ENCODE assay signal across 15 cellular contexts in the genomic region with DNA sequence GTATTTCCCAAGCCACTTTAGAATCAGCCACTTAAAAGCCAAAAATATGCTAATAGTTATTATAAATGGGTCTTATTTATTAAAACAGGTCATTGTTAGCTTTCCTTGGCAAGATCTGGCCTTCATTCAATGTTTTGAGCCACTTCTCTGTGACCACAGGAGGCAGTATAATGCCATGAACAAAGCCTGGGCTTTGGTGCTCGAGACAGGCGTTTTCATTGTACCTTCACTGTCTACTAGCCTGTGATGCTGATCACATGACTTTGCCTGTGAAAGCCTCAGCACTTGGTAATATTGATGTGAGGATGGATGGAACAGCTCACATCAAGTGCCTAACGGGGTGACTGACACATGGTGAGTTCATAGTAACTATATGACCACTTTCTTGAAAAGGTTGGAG.
DNase-seq lines count a peak whose midpoint lies in the region; ATAC-seq and TF ChIP-seq lines count a peak whose summit lies in the region.
"Had no signal": no experiment of that assay in that cellular context is flagged by ENCODE, and none has a peak within 500 bp of the region (broad histone marks: within the 10 kb centered on the region; RNA-seq: fewer than 3 reads in every experiment).

No MANE protein-coding gene starts in this region.

- peaks cover 1% of the 10 kb centered on the region for H3K9me3 ChIP-seq in aorta (ENCODE audit: control insufficient read depth, low read length)
- H3K9me3 ChIP-seq: SJCRH30 had no signal

- H3K27ac ChIP-seq in 22Rv1 = no peak overlapping the region
- H3K27ac ChIP-seq in aorta (ENCODE audit: low read depth in 1 of 2, low read length in 2 of 2) = no peak overlapping the region
- H3K27ac ChIP-seq: SJCRH30 had no signal

- 63 to 66% methylated on average over 3 of the region's 3 CpGs for WGBS in aorta, 2 donors

- H3K27me3 ChIP-seq in aorta (ENCODE audit: control insufficient read depth in 1 of 2, insufficient read depth in 2 of 2, low read length in 1 of 2) = no peaks in the 10 kb centered on the region
- H3K27me3 ChIP-seq: SJCRH30 had no signal

- H3K4me3 ChIP-seq in GM12865 (ENCODE audit: low read depth, low read length) (no peak overlapping the region), epithelial cell of proximal tubule (ENCODE audit: low read depth, low read length) (no peak overlapping the region), aorta (ENCODE audit: low read length in 2 of 2) (no peak overlapping the region)
- H3K4me3 ChIP-seq: SJCRH30 had no signal

- ATAC-seq in aorta (ENCODE audit: low FRiP score) (no peak), HG02623 (IDR thresholded peaks at IDR 0.05; ENCODE audit: unreplicated experiment) (no peak)
- no peak for ATAC-seq in stimulated activated naive CD8-positive, alpha-beta T cell treated with anti-CD3 and anti-CD28 coated beads, Interleukin-15, Interleukin-2, amounts not matched to agents 100 U/mL and 50 U/mL, for 24 hours
- ATAC-seq: activated CD8-positive, alpha-beta memory T cell treated with anti-CD3 and anti-CD28 coated beads, Interleukin-2, amount 10 ng/mL, durations not matched to agents 7 days and 5 days had no signal

- H3K36me3 ChIP-seq in aorta (ENCODE audit: control insufficient read depth in 1 of 2, insufficient read depth in 2 of 2, low read length in 1 of 2) = no peaks in the 10 kb centered on the region
- H3K36me3 ChIP-seq: SJCRH30 had no signal

- H3K4me1 ChIP-seq in aorta (ENCODE audit: control insufficient read depth in 1 of 2, insufficient read depth in 2 of 2, low read length in 2 of 2) = no peaks in the 10 kb centered on the region
- H3K4me1 ChIP-seq: SJCRH30 had no signal

- TF ChIP-seq CTCF in 22Rv1 (IDR thresholded peaks at IDR 0.05) (peak; percentile 55), GM12865 (IDR thresholded peaks at IDR 0.05; ENCODE audit: insufficient read depth, low read depth, low read length, missing control alignments) (peak; percentile 13), epithelial cell of proximal tubule (conservative IDR thresholded peaks at IDR 0.05; ENCODE audit: low read depth, low read length) (peak; percentile 33)

- DNase-seq in GM12865 (ENCODE audit: low read depth) (peak; percentile 3), NCI-H69 (lab: John Stamatoyannopoulos, UW) (peak; percentile 24), epithelial cell of proximal tubule (ENCODE audit: low read depth) (no peak), Ammon's horn (ENCODE audit: low spot score) (no peak), aorta (no peak)
- DNase-seq in stimulated activated naive CD8-positive, alpha-beta T cell treated with anti-CD3 and anti-CD28 coated beads, Interleukin-15, Interleukin-2, amounts not matched to agents 100 U/mL and 50 U/mL, for 24 hours = no peak
- DNase-seq: activated CD8-positive, alpha-beta memory T cell treated with anti-CD3 and anti-CD28 coated beads, Interleukin-2, amount 10 ng/mL, durations not matched to agents 7 days and 5 days; activated naive CD4-positive, alpha-beta T cell; effector CD4-positive, alpha-beta T cell; foreskin melanocyte; stimulated activated CD4-positive, alpha-beta T cell treated with anti-CD3 and anti-CD28 coated beads, Interleukin-1b, Interleukin-23, amount 100 ng/mL, for 48 hours; stimulated activated CD8-positive, alpha-beta memory T cell treated with anti-CD3 and anti-CD28 coated beads, Interleukin-4, amount 100 ng/mL, for 48 hours had no signal

- intact Hi-C loops in aorta (cut with DNase I) = no loop called here

Comparison
In these comparisons a context has a peak if more than half of its experiments do, and no peak if none do; other contexts are left out.
1. DNase-seq: peak in GM12865 (single experiment) and NCI-H69 (single experiment); none in epithelial cell of proximal tubule (single experiment), Ammon's horn (single experiment), aorta (0 of 2) and stimulated activated naive CD8-positive, alpha-beta T cell treated with anti-CD3 and anti-CD28 coated beads, Interleukin-15, Interleukin-2, amounts not matched to agents 100 U/mL and 50 U/mL, for 24 hours (single experiment).
2. Peak in every context shown above with its lines, with median percentiles within 50 percentile points of each other: CTCF ChIP-seq.